ENCODE assay signal across 1 cellular context in the genomic region with DNA sequence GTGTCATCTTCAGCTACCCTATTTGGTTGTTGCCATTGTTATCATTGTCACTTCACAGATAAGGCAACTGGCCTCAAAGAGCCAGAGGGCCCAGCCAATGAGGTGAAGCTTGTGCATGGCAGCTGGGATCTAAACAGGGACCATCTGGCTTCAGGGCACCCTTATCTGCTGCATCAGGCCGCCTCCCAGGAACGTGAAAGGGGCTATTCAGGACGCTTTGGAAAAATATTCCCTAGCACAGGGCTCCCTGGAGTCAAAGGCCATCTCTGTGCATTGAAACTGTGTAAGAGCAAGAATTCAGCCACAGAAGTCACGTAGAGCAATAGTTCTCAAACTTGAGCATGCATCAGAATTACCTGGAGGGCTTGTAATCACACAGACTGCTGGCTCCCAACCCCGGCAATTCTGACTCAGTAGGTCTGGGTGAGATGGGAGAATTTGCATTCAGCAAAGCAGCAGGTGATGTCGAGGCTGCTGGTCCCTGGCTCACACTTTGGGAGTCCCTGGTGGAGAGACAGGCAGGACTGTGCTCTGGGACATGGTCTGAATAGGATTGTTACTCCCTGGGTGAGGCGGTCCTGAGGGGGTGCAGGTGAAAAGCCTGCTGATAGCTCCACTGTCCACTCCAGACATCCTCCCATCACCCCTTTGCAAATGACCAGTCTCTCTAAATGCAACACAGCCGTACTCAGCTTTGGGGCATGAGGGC.
TF ChIP-seq lines count a peak whose summit lies in the region.

No MANE protein-coding gene starts in this region.

TF ChIP-seq in HepG2, 621 proteins besides CTCF, POLR2A, EP300 and RAD21 (continued from another document):
- TF ChIP-seq, protein P1, sequence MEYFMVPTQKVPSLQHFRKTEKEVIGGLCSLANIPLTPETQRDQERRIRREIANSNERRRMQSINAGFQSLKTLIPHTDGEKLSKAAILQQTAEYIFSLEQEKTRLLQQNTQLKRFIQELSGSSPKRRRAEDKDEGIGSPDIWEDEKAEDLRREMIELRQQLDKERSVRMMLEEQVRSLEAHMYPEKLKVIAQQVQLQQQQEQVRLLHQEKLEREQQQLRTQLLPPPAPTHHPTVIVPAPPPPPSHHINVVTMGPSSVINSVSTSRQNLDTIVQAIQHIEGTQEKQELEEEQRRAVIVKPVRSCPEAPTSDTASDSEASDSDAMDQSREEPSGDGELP (IDR thresholded peaks at IDR 0.05; ENCODE audit: borderline replicate concordance, low read depth), result 0 out of 2 replicates have a peak, but pooled peaks have one; percentile 49
- TF ChIP-seq HMG20A (CRISPR knock-in tag; IDR thresholded peaks at IDR 0.05; ENCODE audit: borderline replicate concordance) (no peak), RXRA (CRISPR knock-in tag; IDR thresholded peaks at IDR 0.05) (peak; percentile 41; the same call in 1 of the 2 replicates), MAF1 (CRISPR knock-in tag; IDR thresholded peaks at IDR 0.05; ENCODE audit: borderline replicate concordance) (no peak)
TF ChIP-seq in HepG2: peak in this region for 36.
